ENCODE assay signal across 27 cellular contexts in the genomic region with DNA sequence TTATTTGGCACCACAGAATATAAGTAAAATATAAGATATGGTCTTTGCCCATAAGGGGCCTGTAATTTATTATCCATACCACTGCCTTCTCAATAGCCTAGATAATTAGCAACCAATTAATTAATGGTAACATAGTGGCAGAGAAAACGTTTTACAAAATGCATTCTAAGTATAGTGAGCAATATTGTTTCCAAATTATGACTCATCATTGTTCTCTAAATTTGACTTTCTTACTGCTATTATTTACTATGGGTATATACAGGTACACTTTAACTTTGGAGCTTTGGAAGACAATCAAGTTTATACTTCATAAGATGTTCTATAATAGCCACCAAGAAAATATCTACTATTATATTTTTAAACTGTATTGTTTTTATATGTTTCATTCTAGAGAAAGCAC. TPM values are rescaled to one million over a fixed set of nuclear protein-coding genes. Genes with fewer than 3 reads are reported as not detected.
DNase-seq lines count a peak whose midpoint lies in the region; ATAC-seq, FAIRE-seq and TF ChIP-seq lines count a peak whose summit lies in the region.
"Had no signal": no experiment of that assay in that cellular context is flagged by ENCODE, and none has a peak within 500 bp of the region (broad histone marks: within the 10 kb centered on the region; RNA-seq: fewer than 3 reads in every experiment).

No MANE protein-coding gene starts in this region.

- CTCF ChIA-PET in endothelial cell of umbilical vein (lab: Charles Lee) = interaction anchor here (2.8 kb wide), 1 partner anchor 37 kb away, joined by 6 read pairs; no protein-coding TSS in a partner anchor

- H3F3A ChIP-seq in smooth muscle cell (ENCODE audit: low read depth) = peaks cover 22% of the 10 kb centered on the region

- H3K9me3 ChIP-seq in right atrium auricular region (no peaks in the 10 kb centered on the region), right cardiac atrium (ENCODE audit: control insufficient read depth, low read length) (no peaks in the 10 kb centered on the region), endothelial cell of umbilical vein (replicated peaks; ENCODE audit: control insufficient read depth, insufficient read depth, low read length) (no peaks in the 10 kb centered on the region), smooth muscle cell (replicated peaks; ENCODE audit: low read depth) (no peaks in the 10 kb centered on the region)
- H3K9me3 ChIP-seq: BE2C, HAP-1, upper lobe of right lung had no signal

- DNase-seq in right atrium auricular region (ENCODE audit: low spot score) (no peak), right cardiac atrium (no peak), endothelial cell of umbilical vein (ENCODE audit: low read depth, low spot score) (no peak), smooth muscle cell (lab: John Stamatoyannopoulos, UW; ENCODE audit: unreplicated experiment) (no peak), AG08395 (ENCODE audit: low spot score) (no peak)
- DNase-seq: ACHN; activated CD4-positive, alpha-beta memory T cell treated with anti-CD3 and anti-CD28 coated beads, Interleukin-2, amount 10 ng/mL, durations not matched to agents 7 days and 5 days; activated CD4-positive, alpha-beta T cell treated with anti-CD3 and anti-CD28 coated beads for 1 hour; activated CD8-positive, alpha-beta memory T cell treated with anti-CD3 and anti-CD28 coated beads, Interleukin-2, amount 50 U/mL, for 48 hours; activated naive CD4-positive, alpha-beta T cell treated with anti-CD3 and anti-CD28 coated beads, Interleukin-2, amount 10 ng/mL, durations not matched to agents 7 days and 5 days; amniotic stem cell; BE2C; brain microvascular endothelial cell; effector CD8-positive, alpha-beta T cell; EL; glutamatergic neuron; naive B cell; NCI-H1048; NCI-H774; stimulated activated CD4-positive, alpha-beta T cell treated with anti-CD3 and anti-CD28 coated beads, Interleukin-4, amount 100 ng/mL, for 1 hour; upper lobe of right lung had no signal

- H4K20me1 ChIP-seq in endothelial cell of umbilical vein (replicated peaks; ENCODE audit: control insufficient read depth, extremely low read depth, insufficient read depth, low read length) (no peaks in the 10 kb centered on the region), smooth muscle cell (ENCODE audit: low read depth) (peaks cover 5% of the 10 kb centered on the region)

- peak; percentile 4 for FAIRE-seq in endothelial cell of umbilical vein (lab: Jason Lieb, UNC)
- FAIRE-seq: GM12891, RCC 7860 had no signal

- dilution Hi-C loops in endothelial cell of umbilical vein (cut with MboI; ENCODE audit: extremely low pct_ligation_motif_present, low sequenced_read_pairs) = no loop called here

- TF ChIP-seq CTCF in right atrium auricular region (IDR thresholded peaks at IDR 0.05) (no peak), endothelial cell of umbilical vein (IDR thresholded peaks at IDR 0.05; ENCODE audit: extremely low read depth in 1 of 2, insufficient read depth in 1 of 2, low read depth in 1 of 2, low read length in 2 of 2) (no peak), smooth muscle cell (IDR thresholded peaks at IDR 0.05; ENCODE audit: borderline replicate concordance, insufficient read depth, poor library complexity, severe bottlenecking) (no peak)

- no peak for TF ChIP-seq POLR2A in endothelial cell of umbilical vein (IDR thresholded peaks at IDR 0.05; ENCODE audit: low read depth, low read length)

- WGBS in right cardiac atrium = 8% methylated on average over 1 of the region's 1 CpG
- 52% methylated on average over 1 of the region's 1 CpG for WGBS in smooth muscle cell (ENCODE audit: low lambda C conversion rate)

- H3K4me2 ChIP-seq in endothelial cell of umbilical vein (ENCODE audit: insufficient read depth, low read length) = no peak overlapping the region
- peak overlapping the region; percentile 15 for H3K4me2 ChIP-seq in smooth muscle cell

- peak overlapping the region; percentile 82 to 89 for H3K27ac ChIP-seq in right atrium auricular region
- no peak overlapping the region for H3K27ac ChIP-seq in right cardiac atrium (ENCODE audit: low read length)
- H3K27ac ChIP-seq in endothelial cell of umbilical vein (ENCODE audit: insufficient read depth, low read depth, low read length) = no peak overlapping the region
- H3K27ac ChIP-seq in smooth muscle cell (ENCODE audit: low read depth) = peak overlapping the region; percentile 80
- H3K27ac ChIP-seq: brain microvascular endothelial cell, upper lobe of right lung had no signal

- H3K36me3 ChIP-seq in right atrium auricular region = peaks cover 9% of the 10 kb centered on the region
- H3K36me3 ChIP-seq in endothelial cell of umbilical vein (ENCODE audit: control insufficient read depth in 2 of 2, extremely low read depth in 1 of 2, insufficient read depth in 2 of 2, low read length in 2 of 2) = no peaks in the 10 kb centered on the region
- H3K36me3 ChIP-seq in smooth muscle cell (ENCODE audit: low read depth) = no peaks in the 10 kb centered on the region
- H3K36me3 ChIP-seq: BE2C, brain microvascular endothelial cell, HAP-1, upper lobe of right lung had no signal

- POLR2A ChIA-PET in endothelial cell of umbilical vein (lab: Charles Lee) = no interaction called here

- intact Hi-C loops in right cardiac atrium (cut with DNase I) (no loop called here), endothelial cell of umbilical vein (cut with micrococcal nuclease) (no loop called here)

- no peaks in the 10 kb centered on the region for H3K9me1 ChIP-seq in endothelial cell of umbilical vein (replicated peaks; ENCODE audit: control insufficient read depth, extremely low read depth, insufficient read depth, low read length)

- H2AFZ ChIP-seq in endothelial cell of umbilical vein (ENCODE audit: low read depth, low read length) (no peak overlapping the region), smooth muscle cell (ENCODE audit: low read depth) (peak overlapping the region; percentile 64)

- H3K4me1 ChIP-seq in right atrium auricular region = peaks cover 0 to 37% of the 10 kb centered on the region in 2 donors
- no peaks in the 10 kb centered on the region for H3K4me1 ChIP-seq in right cardiac atrium (ENCODE audit: control insufficient read depth, insufficient read depth, low read length)
- H3K4me1 ChIP-seq in endothelial cell of umbilical vein (ENCODE audit: control insufficient read depth, extremely low read depth, insufficient read depth, low read length) = no peaks in the 10 kb centered on the region
- peaks cover 8% of the 10 kb centered on the region for H3K4me1 ChIP-seq in smooth muscle cell (ENCODE audit: low read depth)

- H3K9ac ChIP-seq in endothelial cell of umbilical vein (replicated peaks; ENCODE audit: extremely low read depth, insufficient read depth, low read length) = no peak overlapping the region
- H3K9ac ChIP-seq in smooth muscle cell (ENCODE audit: low read depth) = no peak overlapping the region

- H3K79me2 ChIP-seq in endothelial cell of umbilical vein (ENCODE audit: control insufficient read depth, insufficient read depth, low read length) (no peaks in the 10 kb centered on the region), smooth muscle cell (ENCODE audit: low read depth) (peaks cover 8% of the 10 kb centered on the region)

- H3K27me3 ChIP-seq in right atrium auricular region (no peaks in the 10 kb centered on the region), right cardiac atrium (ENCODE audit: control insufficient read depth, insufficient read depth) (no peaks in the 10 kb centered on the region), endothelial cell of umbilical vein (ENCODE audit: control insufficient read depth in 2 of 2, insufficient read depth in 2 of 2, low read length in 2 of 2) (no peaks in the 10 kb centered on the region), smooth muscle cell (ENCODE audit: low read depth) (no peaks in the 10 kb centered on the region)
- H3K27me3 ChIP-seq: BE2C, brain microvascular endothelial cell, upper lobe of right lung had no signal

- H3K4me3 ChIP-seq in right atrium auricular region (no peak overlapping the region), right cardiac atrium (ENCODE audit: low read length) (no peak overlapping the region), endothelial cell of umbilical vein (replicated peaks in 1 of 3; ENCODE audit: insufficient read depth in 1 of 3, low read depth in 1 of 3, low read length in 3 of 3) (no peak overlapping the region), smooth muscle cell (no peak overlapping the region)
- H3K4me3 ChIP-seq: HAP-1, upper lobe of right lung had no signal

- no peak for ATAC-seq in right cardiac atrium
- no peak for ATAC-seq in GM18502 (IDR thresholded peaks at IDR 0.05; ENCODE audit: poor library complexity, unreplicated experiment)
- no peak for ATAC-seq in GM21717 (IDR thresholded peaks at IDR 0.05; ENCODE audit: unreplicated experiment)
- ATAC-seq: upper lobe of right lung had no signal

- no TSS peak for BruUV-seq in endothelial cell of umbilical vein (replicated peaks; lab: Mats Ljungman, UMichigan)

RNA-seq across cellular contexts. Expression of a gene that starts 26.7 kb away (rescaled TPM):
- total RNA-seq in right atrium auricular region (1 to 10 TPM; 5.8 to 6.2 TPM), right cardiac atrium (1 to 10 TPM; 3.5 to 4.8 (median 3.6) TPM), endothelial cell of umbilical vein (10.6 and 11.2 TPM in 2 replicates), smooth muscle cell (25.3 and 34.9 TPM in 2 replicates)
- polyA plus RNA-seq in right cardiac atrium (3.4 TPM), endothelial cell of umbilical vein (19.8 and 23.0 TPM in 2 replicates), smooth muscle cell (29.9 and 38.1 TPM in 2 replicates)
- 21.6 and 24.1 TPM in 2 replicates for polyA plus RNA-seq in endothelial cell of umbilical vein (2011; cell fraction: cytosol; rRNA removed)
- polyA plus RNA-seq in endothelial cell of umbilical vein (2011; cell fraction: nucleus; rRNA removed) = 17.6 and 21.5 TPM in 2 replicates
- 11.0 and 14.1 TPM in 2 replicates for polyA plus RNA-seq in endothelial cell of umbilical vein (2012)
- polyA minus RNA-seq in endothelial cell of umbilical vein = 17.7 and 19.1 TPM in 2 replicates
- 3.1 TPM for polyA minus RNA-seq in endothelial cell of umbilical vein (2011; cell fraction: cytosol; rRNA and poly(A)+ RNA removed)
- polyA minus RNA-seq in endothelial cell of umbilical vein (2011; cell fraction: nucleus; rRNA and poly(A)+ RNA removed) = 11.4 and 11.6 TPM in 2 replicates

RNA-seq across cellular contexts. Expression of a gene that starts 59.1 kb away (rescaled TPM):
- total RNA-seq in right atrium auricular region (1 to 10 TPM; 1.6 to 4.1 TPM), right cardiac atrium (1 to 10 TPM; 1.0 to 3.0 (median 1.9) TPM), endothelial cell of umbilical vein (0.51 and 0.73 TPM in 2 replicates), smooth muscle cell (0.04 TPM in 1 of 2 replicates, not detected in the other)
- polyA plus RNA-seq in right cardiac atrium (1.2 TPM), endothelial cell of umbilical vein (0.58 and 0.67 TPM in 2 replicates), smooth muscle cell (0.43 and 0.98 TPM in 2 replicates)
- polyA plus RNA-seq in endothelial cell of umbilical vein (2011; cell fraction: cytosol; rRNA removed) = 0.37 and 0.54 TPM in 2 replicates
- 1.4 and 2.2 TPM in 2 replicates for polyA plus RNA-seq in endothelial cell of umbilical vein (2011; cell fraction: nucleus; rRNA removed)
- 1.4 and 1.8 TPM in 2 replicates for polyA plus RNA-seq in endothelial cell of umbilical vein (2012)
- 0.39 and 0.64 TPM in 2 replicates for polyA minus RNA-seq in endothelial cell of umbilical vein
- polyA minus RNA-seq in endothelial cell of umbilical vein (2011; cell fraction: cytosol; rRNA and poly(A)+ RNA removed) = not detected
- 0.19 TPM in 1 of 2 replicates, not detected in the other for polyA minus RNA-seq in endothelial cell of umbilical vein (2011; cell fraction: nucleus; rRNA and poly(A)+ RNA removed)
- total RNA-seq: LHCN-M2 had no signal

Comparison
In these comparisons a context has a peak if more than half of its experiments do, and no peak if none do; other contexts are left out.
1. H3K27ac ChIP-seq: peak in right atrium auricular region (2 of 2) and smooth muscle cell (single experiment); none in right cardiac atrium (single experiment) and endothelial cell of umbilical vein (single experiment).